Comparison of ENCODE assay signal across 8 cellular contexts in the genomic region with DNA sequence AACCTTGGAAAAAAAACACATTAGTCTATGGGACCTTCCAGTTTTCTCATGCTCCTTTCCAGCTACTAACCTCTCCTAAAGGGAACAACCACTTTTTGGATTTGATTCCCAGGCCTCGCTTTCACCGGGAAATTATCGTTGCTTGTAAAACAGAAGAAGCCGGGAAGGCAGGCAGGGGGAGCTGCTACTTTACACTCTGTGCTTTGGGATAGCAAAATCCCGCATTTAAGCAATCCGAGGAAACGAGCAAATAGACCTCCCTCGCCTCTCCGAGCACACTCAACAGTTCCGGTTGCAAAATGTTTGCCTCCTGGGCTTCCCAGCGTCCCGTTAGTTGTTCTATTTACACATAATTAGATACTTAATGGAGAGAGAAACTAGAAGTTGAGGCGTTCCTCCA. TPM values are rescaled to one million over a fixed set of nuclear protein-coding genes. Genes with fewer than 3 reads are reported as not detected.
A peak's percentile ranks its signal among the peaks of the same experiment; 100 is the strongest.
DNase-seq lines count a peak whose midpoint lies in the region; ATAC-seq and TF ChIP-seq lines count a peak whose summit lies in the region.

No MANE protein-coding gene starts in this region.

- H3K27ac ChIP-seq in AG04450 (ENCODE audit: low read depth, low read length) (no peak overlapping the region), SK-N-SH (ENCODE audit: low read depth in 2 of 2, low read length in 1 of 2) (no peak overlapping the region), esophagus muscularis mucosa (replicated peaks in 1 of 4) (peak overlapping the region in 3 of 4 donors; percentile 59 to 73 (median 59))

- intact Hi-C loops in esophagus muscularis mucosa (cut with DNase I) = no loop called here

- TF ChIP-seq EP300 in SK-N-SH (IDR thresholded peaks at IDR 0.05; ENCODE audit: borderline replicate concordance in 1 of 2, low read depth in 1 of 2, low read length in 1 of 2) (no peak), esophagus muscularis mucosa (IDR thresholded peaks at IDR 0.05) (no peak)

- H3K4me1 ChIP-seq in SK-N-SH (ENCODE audit: control insufficient read depth in 1 of 2, insufficient read depth in 2 of 2, low read depth in 1 of 2, low read length in 1 of 2) (peaks cover 0 to 10% of the 10 kb centered on the region in 2 experiments; a peak in 2 of 4 replicates), esophagus muscularis mucosa (peaks cover 9 to 24% (median 22%) of the 10 kb centered on the region in 4 donors)

- H3K9me3 ChIP-seq in AG04450 (ENCODE audit: control insufficient read depth, insufficient read depth, low read length) = no peaks in the 10 kb centered on the region
- H3K9me3 ChIP-seq in SK-N-SH = no peaks in the 10 kb centered on the region
- H3K9me3 ChIP-seq in esophagus muscularis mucosa = no peaks in the 10 kb centered on the region

- WGBS in SK-N-SH (ENCODE audit: low lambda C conversion rate) = 7% methylated on average over 13 of the region's 13 CpGs
- WGBS in esophagus muscularis mucosa = under 1% methylated on average over 13 of the region's 13 CpGs

- H3K27me3 ChIP-seq in AG04450 (ENCODE audit: control insufficient read depth, insufficient read depth, low read length) (peaks cover 51% of the 10 kb centered on the region), SK-N-SH (ENCODE audit: insufficient read depth) (peaks cover 21% of the 10 kb centered on the region), esophagus muscularis mucosa (peaks cover 0 to 10% (median 0%) of the 10 kb centered on the region in 4 donors)

- peak overlapping the region; percentile 93 for H2AFZ ChIP-seq in SK-N-SH (ENCODE audit: low read depth)

- no peaks in the 10 kb centered on the region for H3K9me2 ChIP-seq in SK-N-SH

- peak; percentile 57 for TF ChIP-seq RAD21 in SK-N-SH (IDR thresholded peaks at IDR 0.05; ENCODE audit: low read length)

- CTCF ChIA-PET in AG04450 (lab: Charles Lee) = interaction anchor here (0.7 to 2.1 kb wide), 7 partner anchors 9 to 487 kb away, joined by 3 to 9 read pairs (median 5); no protein-coding TSS in a partner anchor
- CTCF ChIA-PET in SK-N-SH (lab: Yijun Ruan, JAX) = interaction anchor here (0.7 to 3.5 kb wide), 11 partner anchors 9 to 300 kb away, joined by 3 to 18 read pairs (median 3); no protein-coding TSS in a partner anchor

- peak; percentile 65 for TF ChIP-seq CTCF in AG04450 (IDR thresholded peaks at IDR 0.05; ENCODE audit: low read depth, low read length)
- TF ChIP-seq CTCF in GM10266 (IDR thresholded peaks at IDR 0.05; ENCODE audit: control insufficient read depth, insufficient read depth, low read depth, missing control alignments) = peak; percentile 27
- peak; percentile 30 for TF ChIP-seq CTCF in SK-N-SH (IDR thresholded peaks at IDR 0.05)
- peak; percentile 44 to 57 (median 54) for TF ChIP-seq CTCF in esophagus muscularis mucosa (IDR thresholded peaks at IDR 0.05)

- H3F3A ChIP-seq in SK-N-SH (replicated peaks; ENCODE audit: insufficient read depth) = no peaks in the 10 kb centered on the region

- DNase-seq in AG04450 (ENCODE audit: low read depth, low spot score) (no peak), GM10266 (ENCODE audit: extremely low spot score) (no peak), SK-N-SH (peak; percentile 73), esophagus muscularis mucosa (ENCODE audit: extremely low spot score) (no peak), mucosa of gallbladder (ENCODE audit: low spot score) (peak; percentile 26), ureter (ENCODE audit: low spot score) (peak; percentile 69)

- TF ChIP-seq POLR2A in esophagus muscularis mucosa (IDR thresholded peaks at IDR 0.05; ENCODE audit: low read depth) = no peak

- no peaks in the 10 kb centered on the region for H3K36me3 ChIP-seq in SK-N-SH (replicated peaks in 1 of 2; ENCODE audit: control insufficient read depth in 1 of 2, insufficient read depth in 2 of 2, low read length in 1 of 2)
- no peaks in the 10 kb centered on the region for H3K36me3 ChIP-seq in esophagus muscularis mucosa

- peak overlapping the region; percentile 78 for H3K4me2 ChIP-seq in SK-N-SH

- H4K20me1 ChIP-seq in SK-N-SH (ENCODE audit: insufficient read depth) = no peaks in the 10 kb centered on the region

- H3K9ac ChIP-seq in SK-N-SH = no peak overlapping the region

- ATAC-seq in esophagus mucosa = no peak
- no peak for ATAC-seq in HG03442 (IDR thresholded peaks at IDR 0.05; ENCODE audit: unreplicated experiment)

- H3K79me2 ChIP-seq in SK-N-SH (ENCODE audit: insufficient read depth) = no peaks in the 10 kb centered on the region

- H3K4me3 ChIP-seq in AG04450 (ENCODE audit: low read depth, low read length) (peak overlapping the region; percentile 55), SK-N-SH (ENCODE audit: low read depth in 2 of 2, low read length in 1 of 2) (peak overlapping the region; percentile 59 to 66), esophagus muscularis mucosa (peak overlapping the region; percentile 59 to 70 (median 64))

- POLR2A ChIA-PET in AG04450 (lab: Yijun Ruan, JAX) = no interaction called here
- POLR2A ChIA-PET in SK-N-SH (lab: Yijun Ruan, JAX) = no interaction called here

TF ChIP-seq in SK-N-SH, 30 proteins besides CTCF, POLR2A, EP300 and RAD21:
- TF ChIP-seq JUND (IDR thresholded peaks at IDR 0.05) = no peak
- peak; percentile 17; the same call in 1 of the 2 replicates for TF ChIP-seq SMC3 (IDR thresholded peaks at IDR 0.05; ENCODE audit: low read depth, low read length)

RNA-seq across cellular contexts. Expression of gene CD38, which starts 1.2 kb away (rescaled TPM):
- polyA plus RNA-seq in AG04450 (2011; rRNA removed) (0.02 TPM in 1 of 2 replicates, not detected in the other), SK-N-SH (2012; rRNA removed) (0.02 TPM in 1 of 2 replicates, not detected in the other)
- polyA minus RNA-seq in AG04450 (2011; rRNA and poly(A)+ RNA removed) = 0.09 TPM in 1 of 2 replicates, not detected in the other
- polyA plus RNA-seq in SK-N-SH (2012; cell fraction: cytosol; rRNA removed) = 0.01 and 0.04 TPM in 2 replicates
- 0.01 TPM in 2 replicates for polyA plus RNA-seq in SK-N-SH (2012; cell fraction: nucleus; rRNA removed)
- total RNA-seq in esophagus muscularis mucosa (1 to 10 TPM; 1.4 to 5.8 (median 2.6) TPM), mucosa of gallbladder (1.1 TPM), ureter (2.6 TPM), esophagus mucosa (2.6 TPM)

Comparison
In these comparisons a context has a peak if more than half of its experiments do, and no peak if none do; other contexts are left out.
1. DNase-seq: peak in SK-N-SH (single experiment), mucosa of gallbladder (single experiment) and ureter (single experiment); none in AG04450 (single experiment), GM10266 (single experiment) and esophagus muscularis mucosa (single experiment).
2. H3K27ac ChIP-seq: peak in esophagus muscularis mucosa (3 of 4); none in AG04450 (single experiment) and SK-N-SH (0 of 2).
3. Peak in every context shown above with its lines, with median percentiles within 50 percentile points of each other: H3K4me3 ChIP-seq and CTCF ChIP-seq.